Comparison of ENCODE assay signal across 22 cellular contexts in the genomic region with DNA sequence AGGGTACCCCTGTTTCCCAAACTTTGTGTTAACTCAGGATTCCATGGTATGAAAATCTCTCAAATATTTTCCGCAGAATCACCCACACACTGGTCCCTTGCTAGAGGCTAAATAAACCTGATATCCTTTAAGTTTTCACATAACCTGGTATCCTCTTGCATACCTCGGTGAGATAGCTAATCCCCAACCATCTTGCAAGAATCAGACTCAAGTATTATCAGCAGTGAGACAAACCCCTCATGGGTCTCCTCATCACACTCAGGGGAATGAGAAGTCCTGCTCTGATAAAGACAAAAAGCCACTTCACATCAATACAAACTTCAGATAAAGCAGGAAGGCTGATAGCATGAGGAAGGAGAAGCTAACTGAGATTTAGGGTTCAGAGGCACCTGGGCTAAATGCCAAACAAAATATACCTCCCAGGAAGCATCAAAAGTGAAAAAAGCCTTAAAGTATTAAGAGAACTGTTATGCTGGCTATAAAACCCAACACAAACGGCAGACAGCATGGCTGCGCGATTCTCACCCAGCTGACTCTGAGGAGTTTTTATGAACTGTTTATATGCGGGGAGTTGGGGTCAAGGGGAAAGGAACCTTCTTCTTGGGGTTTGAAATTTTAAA.
"Had no signal": no experiment of that assay in that cellular context is flagged by ENCODE, and none has a peak within 500 bp of the region (broad histone marks: within the 10 kb centered on the region; RNA-seq: fewer than 3 reads in every experiment).

No MANE protein-coding gene starts in this region.

- H3K4me3 Mint-ChIP-seq: activated CD4-positive, alpha-beta memory T cell treated with anti-CD3 and anti-CD28 coated beads for 36 hours; activated T-helper 17 cell treated with anti-CD3 and anti-CD28 coated beads, Interleukin-2, amount 50 U/mL, for 72 hours; memory B cell; naive thymus-derived CD4-positive, alpha-beta T cell; stimulated activated naive CD8-positive, alpha-beta T cell treated with anti-CD3 and anti-CD28 coated beads, Interleukin-15, amount 100 ng/mL, for 72 hours; T-helper 1 cell treated with Interleukin-12 subunit alpha and Interleukin-12 subunit beta and Interleukin-4 antibody, amounts not matched to agents 30 μg/mL and 1 μg/mL, for 36 hours; WTC11 had no signal

- H3K36me3 ChIP-seq: ascending aorta, pancreas, right lobe of liver, transverse colon, uterus had no signal

- ATAC-seq: activated T-helper 17 cell treated with anti-CD3 and anti-CD28 coated beads, Interleukin-2, amount 50 U/mL, for 72 hours; naive thymus-derived CD4-positive, alpha-beta T cell; pancreas; right lobe of liver; stimulated activated naive CD8-positive, alpha-beta T cell treated with anti-CD3 and anti-CD28 coated beads, Interleukin-15, amount 100 ng/mL, for 72 hours; WTC11 had no signal

- H3K4me3 ChIP-seq: ascending aorta, dorsolateral prefrontal cortex, pancreas, right lobe of liver, suprapubic skin, transverse colon, uterus had no signal

- H3K27ac Mint-ChIP-seq: activated CD4-positive, alpha-beta memory T cell treated with anti-CD3 and anti-CD28 coated beads for 36 hours; activated T-helper 17 cell treated with anti-CD3 and anti-CD28 coated beads, Interleukin-2, amount 50 U/mL, for 72 hours; memory B cell; stimulated activated naive CD8-positive, alpha-beta T cell treated with anti-CD3 and anti-CD28 coated beads, Interleukin-15, amount 100 ng/mL, for 72 hours; T-helper 1 cell treated with Interleukin-12 subunit alpha and Interleukin-12 subunit beta and Interleukin-4 antibody, amounts not matched to agents 30 μg/mL and 1 μg/mL, for 36 hours; WTC11 had no signal

- H3K27ac ChIP-seq: ascending aorta, dorsolateral prefrontal cortex, epithelial cell of prostate, neutrophil, pancreas, right lobe of liver, suprapubic skin, transverse colon, uterus had no signal

- H3K27me3 ChIP-seq: ascending aorta, dorsolateral prefrontal cortex, neutrophil, pancreas, right lobe of liver, suprapubic skin, transverse colon, uterus had no signal

- H3K27me3 Mint-ChIP-seq: activated CD4-positive, alpha-beta memory T cell treated with anti-CD3 and anti-CD28 coated beads for 36 hours; activated T-helper 17 cell treated with anti-CD3 and anti-CD28 coated beads, Interleukin-2, amount 50 U/mL, for 72 hours; memory B cell; naive thymus-derived CD4-positive, alpha-beta T cell; stimulated activated naive CD8-positive, alpha-beta T cell treated with anti-CD3 and anti-CD28 coated beads, Interleukin-15, amount 100 ng/mL, for 72 hours had no signal

- DNase-seq: activated CD4-positive, alpha-beta memory T cell treated with anti-CD3 and anti-CD28 coated beads for 36 hours; activated CD4-positive, alpha-beta T cell treated with anti-CD3 and anti-CD28 coated beads for 4 hours; activated naive CD4-positive, alpha-beta T cell treated with Interleukin-2 at 50 U/mL for 16 hours; activated T-cell treated with anti-CD3 and anti-CD28 coated beads for 4 hours; dorsolateral prefrontal cortex; naive thymus-derived CD4-positive, alpha-beta T cell; pancreas; right lobe of liver; small intestine; stimulated activated CD4-positive, alpha-beta T cell treated with anti-CD3 and anti-CD28 coated beads, Interleukin-15, amount 100 ng/mL, for 24 hours; stimulated activated CD4-positive, alpha-beta T cell treated with anti-CD3 and anti-CD28 coated beads, Interleukin-2, amount 100 ng/mL, for 48 hours; stimulated activated naive CD8-positive, alpha-beta T cell treated with anti-CD3 and anti-CD28 coated beads, Interleukin-15, amount 100 ng/mL, for 72 hours; transverse colon; uterus had no signal
